In genomic region chr2:4763009-4763408, GRCh38 we compare ENCODE assay signal across 8 cellular contexts.
DNase-seq lines count a peak whose midpoint lies in the region; ATAC-seq and TF ChIP-seq lines count a peak whose summit lies in the region.

No MANE protein-coding gene starts in this region.

- no peak overlapping the region for H3K4me2 ChIP-seq in GM23248 (ENCODE audit: unreplicated experiment)

- no peak overlapping the region for H3K4me3 ChIP-seq in dorsolateral prefrontal cortex
- H3K4me3 ChIP-seq in effector memory CD4-positive, alpha-beta T cell (ENCODE audit: insufficient read depth, low read depth, low read length, poor library complexity, severe bottlenecking), result no peak overlapping the region
- H3K4me3 ChIP-seq in GM23248, result no peak overlapping the region

- H3K27ac ChIP-seq in dorsolateral prefrontal cortex (no peak overlapping the region), GM23248 (no peak overlapping the region)
- no peak overlapping the region for H3K27ac ChIP-seq in effector memory CD4-positive, alpha-beta T cell (ENCODE audit: insufficient read depth, low read length, poor library complexity, severe bottlenecking)

- H3K79me2 ChIP-seq in GM23248 (ENCODE audit: insufficient read depth), result no peaks in the 10 kb centered on the region

- H3K4me1 ChIP-seq in effector memory CD4-positive, alpha-beta T cell (ENCODE audit: control insufficient read depth, insufficient read depth, low read length, poor library complexity, severe bottlenecking), result no peaks in the 10 kb centered on the region
- H3K4me1 ChIP-seq in GM23248 (ENCODE audit: insufficient read depth), result no peaks in the 10 kb centered on the region

- intact Hi-C loops in dorsolateral prefrontal cortex (cut with DNase I), result no loop called here

- H3K27me3 ChIP-seq in dorsolateral prefrontal cortex (peaks cover 0 to 16% (median 0%) of the 10 kb centered on the region in 45 donors), GM23248 (replicated peaks; ENCODE audit: insufficient read depth) (no peaks in the 10 kb centered on the region)
- no peaks in the 10 kb centered on the region for H3K27me3 ChIP-seq in effector memory CD4-positive, alpha-beta T cell (replicated peaks; ENCODE audit: control insufficient read depth, insufficient read depth, low read length, poor library complexity, severe bottlenecking)

- 1 to 3% methylated on average over 4 of the region's 4 CpGs for WGBS in GM23248 (ENCODE audit: low coverage in 1 of 2, low lambda C conversion rate in 2 of 2, missing lambda C conversion rate in 2 of 2), 2 experiments

- H3F3A ChIP-seq in GM23248 (ENCODE audit: insufficient read depth), result no peaks in the 10 kb centered on the region

- no peak overlapping the region for H3K9ac ChIP-seq in GM23248

- DNase-seq in SIG-M5 treated with dmso at 0.1 percent for 504 hours (lab: John Stamatoyannopoulos, UW; ENCODE audit: unreplicated experiment) (peak; percentile 4), SIG-M5 (lab: John Stamatoyannopoulos, UW) (no peak), NCI-H345 treated with DMSO at 0.1 percent for 48 hours (lab: John Stamatoyannopoulos, UW; ENCODE audit: unreplicated experiment) (peak; percentile 82), dorsolateral prefrontal cortex (peak in 3 of 10 donors; percentile 30 to 31 (median 30)), smooth muscle cell of the brain vasculature (ENCODE audit: low read depth, low spot score) (peak; percentile 6), GM23248 (no peak)
- DNase-seq in effector memory CD4-positive, alpha-beta T cell, result no peak

- H3K36me3 ChIP-seq in effector memory CD4-positive, alpha-beta T cell (ENCODE audit: control insufficient read depth, insufficient read depth, low read length), result no peaks in the 10 kb centered on the region
- H3K36me3 ChIP-seq in GM23248 (ENCODE audit: low read depth), result no peaks in the 10 kb centered on the region

- H3K9me3 ChIP-seq in effector memory CD4-positive, alpha-beta T cell (ENCODE audit: control insufficient read depth, low read length), result no peaks in the 10 kb centered on the region
- H3K9me3 ChIP-seq in GM23248 (ENCODE audit: low read depth), result peaks cover 3% of the 10 kb centered on the region

- H2AFZ ChIP-seq in GM23248, result no peak overlapping the region

- no peaks in the 10 kb centered on the region for H4K20me1 ChIP-seq in GM23248 (ENCODE audit: insufficient read depth)

- peak in 44 of 56 donors; percentile 19 to 64 (median 36) for TF ChIP-seq CTCF in dorsolateral prefrontal cortex (IDR thresholded peaks at IDR 0.05 in 54 of 56, conservative IDR thresholded peaks at IDR 0.05 in 2 of 56; ENCODE audit: low read depth in 1 of 56, partially characterized antibody in 56 of 56)

- no peaks in the 10 kb centered on the region for H3K9me2 ChIP-seq in GM23248 (ENCODE audit: insufficient read depth)

- ATAC-seq in HG03280 (IDR thresholded peaks at IDR 0.05; ENCODE audit: unreplicated experiment), result no peak

- in situ Hi-C loops in GM23248 (cut with MboI), result no loop called here

Comparison
In these comparisons a context has a peak if more than half of its experiments do, and no peak if none do; other contexts are left out.
1. DNase-seq: peak in SIG-M5 treated with dmso at 0.1 percent for 504 hours (single experiment), NCI-H345 treated with DMSO at 0.1 percent for 48 hours (single experiment) and smooth muscle cell of the brain vasculature (single experiment); none in SIG-M5 (single experiment), effector memory CD4-positive, alpha-beta T cell (0 of 3) and GM23248 (single experiment).